2 cellular contexts compared by ENCODE assay signal in genomic region chr12:106885546-106886249, GRCh38.
TF ChIP-seq lines count a peak whose summit lies in the region.

No MANE protein-coding gene starts in this region.

TF ChIP-seq in IMR-90, 13 proteins besides CTCF, POLR2A, EP300 and RAD21 (continued from another document):
- TF ChIP-seq RCOR1 (IDR thresholded peaks at IDR 0.05; ENCODE audit: insufficient replicate concordance, low read length) = no peak
TF ChIP-seq in IMR-90: peak in this region for 1.

TF ChIP-seq in H1, 55 proteins besides CTCF, POLR2A, EP300 and RAD21 (continued from another document):
- no peak for TF ChIP-seq CHD2 (IDR thresholded peaks at IDR 0.05; ENCODE audit: low read length)
- no peak for TF ChIP-seq SAP30 (IDR thresholded peaks at IDR 0.05; ENCODE audit: insufficient read depth, insufficient replicate concordance, low read length)
